8 cellular contexts compared by ENCODE assay signal in the genomic region with DNA sequence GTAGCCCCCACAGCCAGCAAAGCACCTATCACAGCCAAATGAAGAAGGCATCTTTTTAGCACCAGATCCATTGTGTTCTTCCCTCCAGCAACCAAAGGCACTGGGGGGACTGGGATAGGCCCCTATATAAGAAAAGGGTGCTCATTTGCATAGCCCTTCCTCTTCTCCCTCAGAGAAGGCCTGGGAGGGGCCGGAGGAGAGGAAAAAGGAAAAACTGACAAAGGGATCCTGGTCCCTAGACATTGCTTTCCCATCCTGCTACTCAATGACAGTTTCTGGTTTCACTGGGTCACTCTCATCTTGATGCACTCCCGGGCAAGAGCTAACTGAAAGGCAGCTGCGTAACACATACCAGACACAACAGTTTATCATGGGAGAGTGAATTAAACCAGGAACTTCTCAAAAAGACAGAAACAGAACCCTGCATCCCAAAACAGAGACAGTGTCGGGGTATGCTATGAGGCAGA. TPM values are rescaled to one million over a fixed set of nuclear protein-coding genes. Genes with fewer than 3 reads are reported as not detected.
DNase-seq lines count a peak whose midpoint lies in the region; ATAC-seq and TF ChIP-seq lines count a peak whose summit lies in the region.

A gene (minus strand): TSS at position 102 of the 467 bp plus-strand sequence. CDS start 31 bp downstream, at position 71.

- H3K4me3 ChIP-seq in CD8-positive, alpha-beta memory T cell (ENCODE audit: low read length), result peak within 1 kb of the TSS; percentile 82
- H3K4me3 ChIP-seq in right lobe of liver, result peak within 1 kb of the TSS; percentile 76 to 83 (median 82)
- H3K4me3 ChIP-seq in uterus, result peak within 1 kb of the TSS; percentile 80 to 93

- intact Hi-C loops in right lobe of liver (cut with DNase I) (no loop called here), uterus (cut with DNase I; ENCODE audit: low total_unique reads) (no loop called here)

- DNase-seq in CD8-positive, alpha-beta memory T cell, result no peak
- peak; percentile 24 for DNase-seq in cerebellar cortex (ENCODE audit: low spot score)
- DNase-seq in right lobe of liver, result no peak
- DNase-seq in uterus, result no peak
- DNase-seq in NCI-H1105 (lab: John Stamatoyannopoulos, UW), result no peak
- DNase-seq in GM10248 (ENCODE audit: extremely low spot score), result no peak

- H3K27ac Mint-ChIP-seq in CD8-positive, alpha-beta memory T cell, result peak within 1 kb of the TSS; percentile 57 to 97 (median 86)

- peak within 1 kb of the TSS; percentile 71 for H3K27ac ChIP-seq in CD8-positive, alpha-beta memory T cell (ENCODE audit: low read depth, low read length)
- H3K27ac ChIP-seq in KOPT-K1 (ENCODE audit: low read depth, low read length, poor library complexity, severe bottlenecking) (peak within 1 kb of the TSS; percentile 85), right lobe of liver (peak within 1 kb of the TSS; percentile 75 to 91 (median 81)), uterus (peak within 1 kb of the TSS; percentile 84 to 94)

- POLR2A ChIA-PET in CD8-positive, alpha-beta memory T cell (lab: Charles Lee), result interaction anchor here (0.9 kb wide), 1 partner anchor 211 kb away, joined by 5 read pairs; no protein-coding TSS in a partner anchor
- POLR2A ChIA-PET in GM10248 (lab: Yijun Ruan, JAX), result no interaction called here

- TF ChIP-seq POLR2A in right lobe of liver (IDR thresholded peaks at IDR 0.05) (no peak), uterus (IDR thresholded peaks at IDR 0.05) (no peak)

- no peaks in the 10 kb centered on the region for H3K27me3 Mint-ChIP-seq in CD8-positive, alpha-beta memory T cell

- 13% methylated on average over 4 of the region's 4 CpGs for WGBS in right lobe of liver (ENCODE audit: insufficient coverage, low coverage, low lambda C conversion rate, missing lambda C conversion rate)

- no peak for TF ChIP-seq CTCF in right lobe of liver (IDR thresholded peaks at IDR 0.05)
- TF ChIP-seq CTCF in uterus (IDR thresholded peaks at IDR 0.05), result no peak
- no peak for TF ChIP-seq CTCF in GM10248 (IDR thresholded peaks at IDR 0.05; ENCODE audit: control extremely low read depth, extremely low read depth, low read depth, missing control alignments)

- H3K9me3 Mint-ChIP-seq in CD8-positive, alpha-beta memory T cell, result no peaks in the 10 kb centered on the region

- peaks cover 0 to 10% (median 0%) of the 10 kb centered on the region in 3 donors for H3K36me3 Mint-ChIP-seq in CD8-positive, alpha-beta memory T cell

- peak within 1 kb of the TSS; percentile 87 to 96 (median 90) for H3K4me3 Mint-ChIP-seq in CD8-positive, alpha-beta memory T cell

- ATAC-seq in right lobe of liver, result peak; percentile 6 to 25 (median 20)
- ATAC-seq in HG02759 (IDR thresholded peaks at IDR 0.05; ENCODE audit: unreplicated experiment), result no peak

- H3K4me1 Mint-ChIP-seq in CD8-positive, alpha-beta memory T cell, result peaks cover 26 to 32% (median 29%) of the 10 kb centered on the region in 3 donors

- CTCF ChIA-PET in CD8-positive, alpha-beta memory T cell (lab: Charles Lee), result no interaction called here
- CTCF ChIA-PET in GM10248 (lab: Yijun Ruan, JAX), result interaction anchor here (0.6 to 1.2 kb wide), 2 partner anchors 8 to 35 kb away, joined by 3 read pairs; a partner anchor contains a TSS

- no peaks in the 10 kb centered on the region for H3K27me3 ChIP-seq in CD8-positive, alpha-beta memory T cell (ENCODE audit: insufficient read depth, low read length, poor library complexity, severe bottlenecking)
- H3K27me3 ChIP-seq in right lobe of liver (no peaks in the 10 kb centered on the region), uterus (no peaks in the 10 kb centered on the region)

- peaks cover 21% of the 10 kb centered on the region for H3K4me1 ChIP-seq in CD8-positive, alpha-beta memory T cell (ENCODE audit: insufficient read depth, low read length)
- H3K4me1 ChIP-seq in right lobe of liver, result peaks cover 0 to 12% (median 3%) of the 10 kb centered on the region in 4 donors
- peaks cover 5 to 6% of the 10 kb centered on the region in 2 donors for H3K4me1 ChIP-seq in uterus

- H3K9me3 ChIP-seq in CD8-positive, alpha-beta memory T cell (ENCODE audit: low read length), result no peaks in the 10 kb centered on the region
- H3K9me3 ChIP-seq in KOPT-K1 (ENCODE audit: insufficient read depth, low read length, poor library complexity, severe bottlenecking) (no peaks in the 10 kb centered on the region), right lobe of liver (no peaks in the 10 kb centered on the region), uterus (no peaks in the 10 kb centered on the region)

- H3K36me3 ChIP-seq in CD8-positive, alpha-beta memory T cell (ENCODE audit: insufficient read depth, low read length), result no peaks in the 10 kb centered on the region
- H3K36me3 ChIP-seq in KOPT-K1 (ENCODE audit: insufficient read depth, low read length) (peaks cover 34% of the 10 kb centered on the region), right lobe of liver (no peaks in the 10 kb centered on the region), uterus (no peaks in the 10 kb centered on the region)

RNA-seq across cellular contexts. Expression of the gene that starts here (rescaled TPM):
- total RNA-seq in CD8-positive, alpha-beta memory T cell, result under 1 TPM; 0.28 to 0.33 TPM
- polyA plus RNA-seq in CD8-positive, alpha-beta memory T cell, result not detected
- total RNA-seq in right lobe of liver (1 to 10 TPM; 1.5 to 4.5 (median 2.7) TPM), uterus (1 to 10 TPM in 2 of 4 donors, under 1 TPM in 1, not detected in 1; 0.26 to 3.6 (median 2.9) TPM)
